Comparison of ENCODE assay signal across 9 cellular contexts in genomic region chr16:4677390-4677789, GRCh38. TPM values are rescaled to one million over a fixed set of nuclear protein-coding genes. Genes with fewer than 3 reads are reported as not detected.
DNase-seq lines count a peak whose midpoint lies in the region; ATAC-seq and TF ChIP-seq lines count a peak whose summit lies in the region.
"Had no signal": no experiment of that assay in that cellular context is flagged by ENCODE, and none has a peak within 500 bp of the region (broad histone marks: within the 10 kb centered on the region; RNA-seq: fewer than 3 reads in every experiment).

No MANE protein-coding gene starts in this region.

- no peaks in the 10 kb centered on the region for H3K9me3 Mint-ChIP-seq in activated naive CD8-positive, alpha-beta T cell treated with anti-CD3 and anti-CD28 coated beads for 36 hours
- H3K9me3 Mint-ChIP-seq in activated naive CD8-positive, alpha-beta T cell treated with anti-CD3 and anti-CD28 coated beads, Interleukin-2, amount 50 U/mL, for 24 hours: no peaks in the 10 kb centered on the region

- no peaks in the 10 kb centered on the region for H3K27me3 ChIP-seq in upper lobe of left lung

- peak overlapping the region; percentile 95 for H3K27ac Mint-ChIP-seq in activated naive CD8-positive, alpha-beta T cell treated with anti-CD3 and anti-CD28 coated beads for 36 hours
- H3K27ac Mint-ChIP-seq in activated naive CD8-positive, alpha-beta T cell treated with anti-CD3 and anti-CD28 coated beads, Interleukin-2, amount 50 U/mL, for 24 hours: no peak overlapping the region

- peaks cover 0 to 80% (median 43%) of the 10 kb centered on the region in 4 donors for H3K36me3 ChIP-seq in upper lobe of left lung

- peaks cover 26% of the 10 kb centered on the region for H3K36me3 Mint-ChIP-seq in activated naive CD8-positive, alpha-beta T cell treated with anti-CD3 and anti-CD28 coated beads for 36 hours
- H3K36me3 Mint-ChIP-seq in activated naive CD8-positive, alpha-beta T cell treated with anti-CD3 and anti-CD28 coated beads, Interleukin-2, amount 50 U/mL, for 24 hours (ENCODE audit: low read depth): peaks cover 10% of the 10 kb centered on the region

- H3K4me1 Mint-ChIP-seq in activated naive CD8-positive, alpha-beta T cell treated with anti-CD3 and anti-CD28 coated beads for 36 hours: peaks cover 40% of the 10 kb centered on the region
- H3K4me1 Mint-ChIP-seq in activated naive CD8-positive, alpha-beta T cell treated with anti-CD3 and anti-CD28 coated beads, Interleukin-2, amount 50 U/mL, for 24 hours: peaks cover 35% of the 10 kb centered on the region

- no peak for TF ChIP-seq EP300 in upper lobe of left lung (IDR thresholded peaks at IDR 0.05)

- intact Hi-C loops in posterior vena cava (cut with DNase I): no loop called here

- DNase-seq in activated naive CD8-positive, alpha-beta T cell treated with anti-CD3 and anti-CD28 coated beads for 36 hours: no peak
- no peak for DNase-seq in activated naive CD8-positive, alpha-beta T cell treated with anti-CD3 and anti-CD28 coated beads, Interleukin-2, amount 50 U/mL, for 24 hours
- peak; percentile 80 for DNase-seq in left lobe of liver (ENCODE audit: low spot score)
- peak; percentile 74 to 76 for DNase-seq in upper lobe of left lung
- no peak for DNase-seq in DMS79 (lab: John Stamatoyannopoulos, UW)
- no peak for DNase-seq in posterior vena cava (ENCODE audit: low spot score)
- DNase-seq: NCI-H146, PC-3, T-helper 9 cell had no signal

- peak overlapping the region in 2 of 4 donors; percentile 17 to 60 for H3K27ac ChIP-seq in upper lobe of left lung

- 63 to 94% methylated on average over 10 to 16 of the region's 17 CpGs for whole genome bisulfite sequencing in upper lobe of left lung, 2 donors

- H3K4me3 Mint-ChIP-seq in activated naive CD8-positive, alpha-beta T cell treated with anti-CD3 and anti-CD28 coated beads for 36 hours: peak overlapping the region; percentile 77
- no peak overlapping the region for H3K4me3 Mint-ChIP-seq in activated naive CD8-positive, alpha-beta T cell treated with anti-CD3 and anti-CD28 coated beads, Interleukin-2, amount 50 U/mL, for 24 hours

- no peak for TF ChIP-seq POLR2A in upper lobe of left lung (IDR thresholded peaks at IDR 0.05)

- H3K9me3 ChIP-seq in upper lobe of left lung: no peaks in the 10 kb centered on the region

- no peak overlapping the region for H3K4me3 ChIP-seq in upper lobe of left lung

- no peak for TF ChIP-seq CTCF in upper lobe of left lung (IDR thresholded peaks at IDR 0.05)

- no peaks in the 10 kb centered on the region for H3K27me3 Mint-ChIP-seq in activated naive CD8-positive, alpha-beta T cell treated with anti-CD3 and anti-CD28 coated beads for 36 hours
- no peaks in the 10 kb centered on the region for H3K27me3 Mint-ChIP-seq in activated naive CD8-positive, alpha-beta T cell treated with anti-CD3 and anti-CD28 coated beads, Interleukin-2, amount 50 U/mL, for 24 hours

- ATAC-seq in activated naive CD8-positive, alpha-beta T cell treated with anti-CD3 and anti-CD28 coated beads, Interleukin-2, amount 50 U/mL, for 24 hours: no peak
- peak; percentile 39 for ATAC-seq in left lobe of liver
- ATAC-seq in upper lobe of left lung (ENCODE audit: low FRiP score in 2 of 2): no peak
- ATAC-seq: PC-3 had no signal

- H3K4me1 ChIP-seq in upper lobe of left lung: peaks cover 4 to 41% (median 33%) of the 10 kb centered on the region in 4 donors

RNA-seq across cellular contexts. Expression of gene NUDT16L1, which starts 16.0 kb away (rescaled TPM):
- total RNA-seq in activated naive CD8-positive, alpha-beta T cell treated with anti-CD3 and anti-CD28 coated beads for 36 hours: 10 to 100 TPM; 26.5 to 29.1 TPM
- total RNA-seq in left lobe of liver (40.4 TPM), upper lobe of left lung (10 to 100 TPM; 14.9 to 66.0 (median 34.1) TPM), posterior vena cava (10 to 100 TPM; 10.7 to 14.2 TPM)

RNA-seq across cellular contexts. Expression of gene MGRN1, which starts 52.8 kb away (rescaled TPM):
- total RNA-seq in activated naive CD8-positive, alpha-beta T cell treated with anti-CD3 and anti-CD28 coated beads for 36 hours: 10 to 100 TPM; 63.7 to 64.3 TPM
- total RNA-seq in left lobe of liver (59.5 TPM), upper lobe of left lung (100 to 1,000 TPM in 3 of 6 donors, 10 to 100 TPM in 3; 49.0 to 148 (median 99.1) TPM), posterior vena cava (10 to 100 TPM; 61.0 to 62.6 TPM)

RNA-seq across cellular contexts. Expression of gene ANKS3, which starts 56.7 kb away (rescaled TPM):
- 10 to 100 TPM; 12.1 to 16.1 TPM for total RNA-seq in activated naive CD8-positive, alpha-beta T cell treated with anti-CD3 and anti-CD28 coated beads for 36 hours
- total RNA-seq in left lobe of liver (10.6 TPM), upper lobe of left lung (10 to 100 TPM; 17.9 to 67.1 (median 20.0) TPM), posterior vena cava (10 to 100 TPM; 17.0 to 17.8 TPM)

RNA-seq across cellular contexts. Expression of gene DNAAF8, which starts 56.9 kb away (rescaled TPM):
- total RNA-seq in activated naive CD8-positive, alpha-beta T cell treated with anti-CD3 and anti-CD28 coated beads for 36 hours: under 1 TPM; 0.10 to 0.62 TPM
- total RNA-seq in left lobe of liver (0.45 TPM), upper lobe of left lung (10 to 100 TPM in 1 of 6 donors, 1 to 10 TPM in 5; 1.6 to 19.1 (median 4.3) TPM), posterior vena cava (under 1 TPM; 0.32 to 0.43 TPM)

Comparison
In these comparisons a context has a peak if more than half of its experiments do, and no peak if none do; other contexts are left out.
1. DNase-seq: peak in left lobe of liver (single experiment) and upper lobe of left lung (2 of 2); none in activated naive CD8-positive, alpha-beta T cell treated with anti-CD3 and anti-CD28 coated beads for 36 hours (single experiment), activated naive CD8-positive, alpha-beta T cell treated with anti-CD3 and anti-CD28 coated beads, Interleukin-2, amount 50 U/mL, for 24 hours (single experiment), DMS79 (single experiment) and posterior vena cava (single experiment).